In genomic region chr12:2958432-2959193, GRCh38 we compare ENCODE assay signal across 8 cellular contexts. TPM values are rescaled to one million over a fixed set of nuclear protein-coding genes. Genes with fewer than 3 reads are reported as not detected.
DNase-seq lines count a peak whose midpoint lies in the region; ATAC-seq and TF ChIP-seq lines count a peak whose summit lies in the region.

No MANE protein-coding gene starts in this region.

- intact Hi-C loops in breast epithelium (cut with DNase I; ENCODE audit: low total_unique reads) (no loop called here), left colon (cut with DNase I, micrococcal nuclease) (no loop called here)

- DNase-seq in AG10803 (ENCODE audit: low read depth) (peak; percentile 77), GM20000 (ENCODE audit: low spot score) (peak; percentile 45), NCI-H774 (lab: John Stamatoyannopoulos, UW) (peak; percentile 78), breast epithelium (ENCODE audit: low spot score in 2 of 2) (no peak), left colon (peak; percentile 71 to 73)

- H3K36me3 ChIP-seq in breast epithelium = no peaks in the 10 kb centered on the region
- H3K36me3 ChIP-seq in subcutaneous abdominal adipose tissue (ENCODE audit: control insufficient read depth in 5 of 5, insufficient read depth in 5 of 5, low read length in 5 of 5) = no peaks in the 10 kb centered on the region

- H3K9me3 ChIP-seq in breast epithelium = no peaks in the 10 kb centered on the region
- H3K9me3 ChIP-seq in subcutaneous abdominal adipose tissue (ENCODE audit: control insufficient read depth in 5 of 5, low read length in 5 of 5) = no peaks in the 10 kb centered on the region

- H3K27ac ChIP-seq in breast epithelium = peak overlapping the region; percentile 76 to 94
- H3K27ac ChIP-seq in subcutaneous abdominal adipose tissue (ENCODE audit: low read depth, low read length) = peak overlapping the region; percentile 50

- peak overlapping the region; percentile 4 to 72 (median 51) for H3K9ac ChIP-seq in subcutaneous abdominal adipose tissue (ENCODE audit: low read length in 5 of 5)

- H3K4me3 ChIP-seq in AG10803 (ENCODE audit: low read length) (peak overlapping the region; percentile 78), breast epithelium (peak overlapping the region; percentile 56 to 75 (median 73)), subcutaneous abdominal adipose tissue (ENCODE audit: low read depth in 1 of 5, low read length in 5 of 5) (peak overlapping the region; percentile 59 to 73 (median 66))

- TF ChIP-seq CTCF in AG10803 (conservative IDR thresholded peaks at IDR 0.05; ENCODE audit: low read length) (0 out of 2 replicates have a peak, but pooled peaks have one; percentile 0), GM20000 (IDR thresholded peaks at IDR 0.05; ENCODE audit: extremely low read depth, missing control alignments) (no peak), breast epithelium (IDR thresholded peaks at IDR 0.05) (no peak)

- H3K4me1 ChIP-seq in breast epithelium (peaks cover 0 to 5% of the 10 kb centered on the region in 2 donors), subcutaneous abdominal adipose tissue (ENCODE audit: control insufficient read depth in 5 of 5, insufficient read depth in 5 of 5, low read length in 5 of 5) (peaks cover 2 to 37% (median 22%) of the 10 kb centered on the region in 5 donors)

- ATAC-seq in left colon (peak; percentile 86), HG03108 (IDR thresholded peaks at IDR 0.05; ENCODE audit: unreplicated experiment) (no peak), HG03196 (IDR thresholded peaks at IDR 0.05; ENCODE audit: unreplicated experiment) (no peak)

- no peaks in the 10 kb centered on the region for H3K27me3 ChIP-seq in breast epithelium
- H3K27me3 ChIP-seq in subcutaneous abdominal adipose tissue (ENCODE audit: control insufficient read depth in 5 of 5, insufficient read depth in 4 of 5, low read length in 5 of 5) = peaks cover 0 to 7% (median 2%) of the 10 kb centered on the region in 5 donors

- TF ChIP-seq POLR2A in breast epithelium (IDR thresholded peaks at IDR 0.05) = no peak

RNA-seq across cellular contexts. Expression of gene TEAD4, which starts 0.6 kb away (rescaled TPM):
- 10 to 100 TPM in 2 of 3 donors, 1 to 10 TPM in 1; 2.4 to 24.3 (median 12.6) TPM for total RNA-seq in breast epithelium
- 1 to 10 TPM; 6.0 to 9.0 TPM for total RNA-seq in left colon

Comparison
In these comparisons a context has a peak if more than half of its experiments do, and no peak if none do; other contexts are left out.
1. DNase-seq: peak in AG10803 (single experiment), GM20000 (single experiment), NCI-H774 (single experiment) and left colon (2 of 2); none in breast epithelium (0 of 2).
2. Peak in every context shown above with its lines, with median percentiles within 50 percentile points of each other: H3K4me3 ChIP-seq.